Comparison of ENCODE assay signal across 18 cellular contexts in the genomic region with DNA sequence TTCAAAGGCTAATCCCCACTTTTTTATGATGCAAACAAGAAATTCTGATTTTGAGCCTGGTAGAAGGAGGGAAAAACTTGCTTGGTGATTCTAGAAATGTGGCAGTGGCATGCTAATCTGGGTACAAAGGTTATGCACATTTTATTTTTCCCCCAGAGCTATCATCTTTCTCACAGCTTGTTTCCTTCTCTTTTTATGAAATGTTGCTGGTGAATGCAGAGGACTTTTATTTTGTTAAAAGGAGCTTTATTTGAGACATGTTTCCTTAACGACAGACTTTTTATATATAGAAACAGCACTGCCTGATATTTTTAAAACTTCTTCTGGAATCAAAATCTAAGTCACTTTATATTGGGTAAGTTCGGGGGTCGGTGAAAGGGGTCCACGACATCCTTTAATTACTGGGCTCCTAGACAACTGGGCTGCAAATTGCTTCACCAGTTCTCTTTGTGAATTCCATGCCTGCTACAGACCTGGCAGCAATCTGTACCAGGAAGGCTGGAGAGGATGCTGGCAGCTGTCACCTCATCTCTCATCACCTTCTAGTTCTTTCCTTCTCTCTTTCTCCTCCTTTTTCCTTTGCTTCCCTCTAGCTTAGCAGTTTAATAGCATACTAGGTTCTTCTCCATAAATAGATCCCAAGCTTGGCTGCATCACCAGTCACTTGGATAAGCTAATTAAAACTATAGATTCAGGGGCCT.
DNase-seq lines count a peak whose midpoint lies in the region; ATAC-seq, FAIRE-seq and TF ChIP-seq lines count a peak whose summit lies in the region.
"Had no signal": no experiment of that assay in that cellular context is flagged by ENCODE, and none has a peak within 500 bp of the region (broad histone marks: within the 10 kb centered on the region; RNA-seq: fewer than 3 reads in every experiment).

No MANE protein-coding gene starts in this region.

- no peaks in the 10 kb centered on the region for H3K4me1 ChIP-seq in small intestine (ENCODE audit: control insufficient read depth in 2 of 2, insufficient read depth in 1 of 2, low read depth in 1 of 2, low read length in 1 of 2)

- H3K27me3 ChIP-seq in small intestine (ENCODE audit: control insufficient read depth in 2 of 2, insufficient read depth in 2 of 2, low read length in 2 of 2) = no peaks in the 10 kb centered on the region
- H3K27me3 ChIP-seq: left lung had no signal

- H3K27me3 Mint-ChIP-seq in chondrocyte (ENCODE audit: low read depth) = no peaks in the 10 kb centered on the region
- peaks cover 15% of the 10 kb centered on the region for H3K27me3 Mint-ChIP-seq in activated T-cell treated with anti-CD3 and anti-CD28 coated beads, Interleukin-2, amount 50 U/mL, for 72 hours (ENCODE audit: low read depth)
- H3K27me3 Mint-ChIP-seq: CD4-positive, CD25-positive, alpha-beta regulatory T cell had no signal

- WGBS in small intestine, 3 donors = 5 to 11% (median 5%) methylated on average over 4 of the region's 4 CpGs

- H3K4me1 Mint-ChIP-seq in chondrocyte (ENCODE audit: low read depth) = peaks cover 82% of the 10 kb centered on the region
- peaks cover 19% of the 10 kb centered on the region for H3K4me1 Mint-ChIP-seq in activated T-cell treated with anti-CD3 and anti-CD28 coated beads, Interleukin-2, amount 50 U/mL, for 72 hours (ENCODE audit: low read depth)
- H3K4me1 Mint-ChIP-seq: CD4-positive, CD25-positive, alpha-beta regulatory T cell had no signal

- H3K27ac ChIP-seq in small intestine (ENCODE audit: low read depth in 1 of 2, low read length in 1 of 2) = no peak overlapping the region
- H3K27ac ChIP-seq: left lung, skin epidermis had no signal

- TF ChIP-seq CTCF in chondrocyte (IDR thresholded peaks at IDR 0.05) = no peak

- intact Hi-C loops in posterior cingulate gyrus (cut with DNase I) = loop anchor here (5.0 kb wide), 1 partner anchor 419 kb away; no protein-coding TSS in a partner anchor

- FAIRE-seq in small intestine (lab: Jason Lieb, UNC) = no peak
- FAIRE-seq: bronchial epithelial cell had no signal

- no peaks in the 10 kb centered on the region for H3K36me3 Mint-ChIP-seq in chondrocyte (ENCODE audit: low read depth)
- no peaks in the 10 kb centered on the region for H3K36me3 Mint-ChIP-seq in activated T-cell treated with anti-CD3 and anti-CD28 coated beads, Interleukin-2, amount 50 U/mL, for 72 hours (ENCODE audit: insufficient read depth in 2 of 2)
- H3K36me3 Mint-ChIP-seq: activated naive CD8-positive, alpha-beta T cell; CD4-positive, CD25-positive, alpha-beta regulatory T cell had no signal

- H3K4me3 Mint-ChIP-seq in chondrocyte (ENCODE audit: unreplicated experiment) = peak overlapping the region; percentile 44
- H3K4me3 Mint-ChIP-seq in activated T-cell treated with anti-CD3 and anti-CD28 coated beads, Interleukin-2, amount 50 U/mL, for 72 hours = no peak overlapping the region
- H3K4me3 Mint-ChIP-seq: activated naive CD8-positive, alpha-beta T cell; CD4-positive, CD25-positive, alpha-beta regulatory T cell; endodermal cell had no signal

- no peak overlapping the region for H3K4me3 ChIP-seq in small intestine (ENCODE audit: low read depth in 1 of 2, low read length in 2 of 2)
- H3K4me3 ChIP-seq: left lung, skin epidermis had no signal

- H3K9me3 ChIP-seq in small intestine (ENCODE audit: control insufficient read depth, low read depth) = no peaks in the 10 kb centered on the region
- H3K9me3 ChIP-seq: left lung had no signal

- ATAC-seq in activated T-cell treated with anti-CD3 and anti-CD28 coated beads, Interleukin-2, amount 50 U/mL, for 72 hours (replicated peaks in 1 of 2) = no peak
- ATAC-seq: left lung had no signal

- no peaks in the 10 kb centered on the region for H3K9me3 Mint-ChIP-seq in chondrocyte (ENCODE audit: low read depth)
- no peaks in the 10 kb centered on the region for H3K9me3 Mint-ChIP-seq in activated T-cell treated with anti-CD3 and anti-CD28 coated beads, Interleukin-2, amount 50 U/mL, for 72 hours
- H3K9me3 Mint-ChIP-seq: CD4-positive, CD25-positive, alpha-beta regulatory T cell; endodermal cell had no signal

- H3K27ac Mint-ChIP-seq in chondrocyte (ENCODE audit: unreplicated experiment) = peak overlapping the region; percentile 79
- no peak overlapping the region for H3K27ac Mint-ChIP-seq in activated T-cell treated with anti-CD3 and anti-CD28 coated beads, Interleukin-2, amount 50 U/mL, for 72 hours
- H3K27ac Mint-ChIP-seq: activated naive CD8-positive, alpha-beta T cell; CD4-positive, CD25-positive, alpha-beta regulatory T cell; endodermal cell had no signal

- DNase-seq in NCI-H2171 treated with DMSO at 0.1 percent for 48 hours (lab: John Stamatoyannopoulos, UW) = peak; percentile 3
- DNase-seq in NCI-H2171 (lab: John Stamatoyannopoulos, UW) = no peak
- peak; percentile 40 to 47 for DNase-seq in NCI-H526 (lab: John Stamatoyannopoulos, UW)
- no peak for DNase-seq in chondrocyte (ENCODE audit: low spot score)
- DNase-seq in small intestine = peak; percentile 28
- DNase-seq in activated T-cell treated with anti-CD3 and anti-CD28 coated beads, Interleukin-2, amount 50 U/mL, for 72 hours = no peak
- DNase-seq in medulla oblongata (ENCODE audit: extremely low spot score) = no peak
- DNase-seq in posterior cingulate gyrus = no peak
- DNase-seq: activated T-cell treated with anti-CD3 and anti-CD28 coated beads, Interleukin-2, amount 50 U/mL, for 48 hours; CD4-positive, CD25-positive, alpha-beta regulatory T cell; endodermal cell; Karpas-422; left lung; NCI-H345; trophoblast cell had no signal

- H3K36me3 ChIP-seq in small intestine (ENCODE audit: control insufficient read depth in 2 of 2, insufficient read depth in 2 of 2, low read length in 2 of 2) = no peaks in the 10 kb centered on the region
- H3K36me3 ChIP-seq: left lung had no signal

Comparison
In these comparisons a context has a peak if more than half of its experiments do, and no peak if none do; other contexts are left out.
1. DNase-seq: peak in NCI-H2171 treated with DMSO at 0.1 percent for 48 hours (single experiment), NCI-H526 (2 of 2) and small intestine (single experiment); none in NCI-H2171 (single experiment), chondrocyte (single experiment), activated T-cell treated with anti-CD3 and anti-CD28 coated beads, Interleukin-2, amount 50 U/mL, for 72 hours (0 of 2), medulla oblongata (single experiment) and posterior cingulate gyrus (0 of 10).